Comparison of ENCODE assay signal across 19 cellular contexts in the genomic region with DNA sequence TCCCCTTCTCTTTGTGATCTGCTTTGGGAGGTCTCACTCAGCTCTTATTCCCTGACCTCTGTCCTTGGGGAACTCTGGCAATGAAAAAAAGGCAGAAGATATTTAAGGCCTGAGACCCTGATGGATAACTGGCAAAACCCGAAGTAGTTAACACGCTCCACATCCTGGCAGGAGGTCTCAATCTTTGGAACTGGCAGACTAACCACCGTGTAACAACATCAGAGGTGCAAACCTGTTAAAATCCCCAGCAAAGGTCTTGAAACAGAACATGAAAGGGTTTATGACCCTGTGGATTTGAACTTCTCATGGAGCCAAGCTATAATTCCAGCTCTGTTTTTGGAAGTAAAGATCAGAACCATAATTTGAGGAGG.
DNase-seq lines count a peak whose midpoint lies in the region; ATAC-seq and TF ChIP-seq lines count a peak whose summit lies in the region.
"Had no signal": no experiment of that assay in that cellular context is flagged by ENCODE, and none has a peak within 500 bp of the region (broad histone marks: within the 10 kb centered on the region; RNA-seq: fewer than 3 reads in every experiment).

No MANE protein-coding gene starts in this region.

- no peaks in the 10 kb centered on the region for H3K9me3 ChIP-seq in right atrium auricular region
- H3K9me3 ChIP-seq in PC-9 (ENCODE audit: insufficient read depth, low read depth) = no peaks in the 10 kb centered on the region
- no peaks in the 10 kb centered on the region for H3K9me3 ChIP-seq in upper lobe of left lung
- H3K9me3 ChIP-seq: ascending aorta, mucosa of descending colon had no signal

- ATAC-seq in Right ventricle myocardium superior (ENCODE audit: poor library complexity) (no peak), GM18867 (IDR thresholded peaks at IDR 0.05; ENCODE audit: unreplicated experiment) (no peak), upper lobe of left lung (ENCODE audit: low FRiP score in 2 of 2) (no peak)

- H3K4me3 Mint-ChIP-seq in mesothelial cell of epicardium = no peak overlapping the region
- H3K4me3 Mint-ChIP-seq: activated CD4-positive, alpha-beta memory T cell treated with anti-CD3 and anti-CD28 coated beads, Interleukin-2, amount 10 ng/mL, durations not matched to agents 7 days and 5 days; activated naive CD4-positive, alpha-beta T cell treated with anti-CD3 and anti-CD28 coated beads, Interleukin-2, amount 10 ng/mL, durations not matched to agents 7 days and 5 days; CD14-positive monocyte; stimulated activated naive CD8-positive, alpha-beta T cell treated with anti-CD3 and anti-CD28 coated beads, Interleukin-15, Interleukin-2, amounts not matched to agents 100 ng/mL and 50 ng/mL, for 24 hours had no signal

- BruUV-seq in PC-9 (replicated peaks; lab: Mats Ljungman, UMichigan) = no TSS peak

- H3K79me2 ChIP-seq in PC-9 (ENCODE audit: low read depth) = no peaks in the 10 kb centered on the region

- H4K20me1 ChIP-seq in PC-9 (ENCODE audit: insufficient read depth) = no peaks in the 10 kb centered on the region

- no peaks in the 10 kb centered on the region for H3K9me3 Mint-ChIP-seq in mesothelial cell of epicardium
- H3K9me3 Mint-ChIP-seq: activated CD4-positive, alpha-beta memory T cell treated with anti-CD3 and anti-CD28 coated beads, Interleukin-2, amount 10 ng/mL, durations not matched to agents 7 days and 5 days; activated naive CD4-positive, alpha-beta T cell treated with anti-CD3 and anti-CD28 coated beads, Interleukin-2, amount 10 ng/mL, durations not matched to agents 7 days and 5 days; CD14-positive monocyte; stimulated activated naive CD8-positive, alpha-beta T cell treated with anti-CD3 and anti-CD28 coated beads, Interleukin-15, Interleukin-2, amounts not matched to agents 100 ng/mL and 50 ng/mL, for 24 hours had no signal

- H3K27me3 Mint-ChIP-seq in mesothelial cell of epicardium (ENCODE audit: low read depth) = no peaks in the 10 kb centered on the region
- H3K27me3 Mint-ChIP-seq: activated CD4-positive, alpha-beta memory T cell treated with anti-CD3 and anti-CD28 coated beads, Interleukin-2, amount 10 ng/mL, durations not matched to agents 7 days and 5 days had no signal

- H2AFZ ChIP-seq in PC-9 = no peak overlapping the region

- no peaks in the 10 kb centered on the region for H3K9me2 ChIP-seq in PC-9 (ENCODE audit: insufficient read depth)

- H3K27ac ChIP-seq in right atrium auricular region = peak overlapping the region; percentile 26 to 50
- peak overlapping the region; percentile 51 for H3K27ac ChIP-seq in cingulate gyrus (ENCODE audit: low read depth, low read length)
- H3K27ac ChIP-seq in PC-9 = no peak overlapping the region
- no peak overlapping the region for H3K27ac ChIP-seq in upper lobe of left lung
- H3K27ac ChIP-seq: ascending aorta, coronary artery, VCaP had no signal

- H3K36me3 Mint-ChIP-seq in mesothelial cell of epicardium = no peaks in the 10 kb centered on the region
- H3K36me3 Mint-ChIP-seq: activated naive CD4-positive, alpha-beta T cell treated with anti-CD3 and anti-CD28 coated beads, Interleukin-2, amount 10 ng/mL, durations not matched to agents 7 days and 5 days; CD14-positive monocyte had no signal

- TF ChIP-seq EP300 in upper lobe of left lung (IDR thresholded peaks at IDR 0.05) = no peak

- peaks cover 37% of the 10 kb centered on the region for H3K4me1 Mint-ChIP-seq in mesothelial cell of epicardium
- H3K4me1 Mint-ChIP-seq: activated CD4-positive, alpha-beta memory T cell treated with anti-CD3 and anti-CD28 coated beads, Interleukin-2, amount 10 ng/mL, durations not matched to agents 7 days and 5 days; activated naive CD4-positive, alpha-beta T cell treated with anti-CD3 and anti-CD28 coated beads, Interleukin-2, amount 10 ng/mL, durations not matched to agents 7 days and 5 days; CD14-positive monocyte had no signal

- peaks cover 29% of the 10 kb centered on the region; the same call in 1 of the 2 replicates for H3F3A ChIP-seq in PC-9 (ENCODE audit: insufficient read depth, low read depth)

- no peak overlapping the region for H3K4me2 ChIP-seq in PC-9

- DNase-seq in right atrium auricular region (ENCODE audit: low spot score) (no peak), Right ventricle myocardium superior (no peak), mesothelial cell of epicardium (ENCODE audit: low spot score in 2 of 2, unreplicated experiment in 2 of 2) (no peak), PC-9 (no peak), midbrain (lab: John Stamatoyannopoulos, UW) (no peak), upper lobe of left lung (no peak)
- DNase-seq: activated CD4-positive, alpha-beta memory T cell treated with anti-CD3 and anti-CD28 coated beads, Interleukin-2, amount 10 ng/mL, durations not matched to agents 7 days and 5 days; activated naive CD4-positive, alpha-beta T cell treated with anti-CD3 and anti-CD28 coated beads, Interleukin-2, amount 10 ng/mL, durations not matched to agents 7 days and 5 days; GF-D8; mucosa of descending colon; NCI-H82; stimulated activated CD4-positive, alpha-beta T cell treated with anti-CD3 and anti-CD28 coated beads, Interleukin-2, amount 100 ng/mL, for 24 hours had no signal

- WGBS in upper lobe of left lung, 2 donors = 60 to 78% methylated on average over 3 of the region's 3 CpGs

- TF ChIP-seq CTCF in right atrium auricular region (IDR thresholded peaks at IDR 0.05) (no peak), mesothelial cell of epicardium (IDR thresholded peaks at IDR 0.05; ENCODE audit: unreplicated experiment) (no peak), PC-9 (conservative IDR thresholded peaks at IDR 0.05) (no peak), upper lobe of left lung (IDR thresholded peaks at IDR 0.05) (no peak)

- TF ChIP-seq POLR2A in upper lobe of left lung (IDR thresholded peaks at IDR 0.05) = no peak

- H3K27me3 ChIP-seq in right atrium auricular region (no peaks in the 10 kb centered on the region), PC-9 (ENCODE audit: insufficient read depth, low read depth) (no peaks in the 10 kb centered on the region), upper lobe of left lung (no peaks in the 10 kb centered on the region)
- H3K27me3 ChIP-seq: ascending aorta had no signal

- POLR2A ChIA-PET in PC-9 (lab: Charles Lee; ENCODE audit: unreplicated experiment) = interaction anchor here (0.8 kb wide), 1 partner anchor 12 kb away, joined by 6 read pairs; no protein-coding TSS in a partner anchor

- H3K4me3 ChIP-seq in right atrium auricular region (no peak overlapping the region), PC-9 (no peak overlapping the region), upper lobe of left lung (no peak overlapping the region)
- H3K4me3 ChIP-seq: ascending aorta, coronary artery, mucosa of descending colon had no signal

- H3K4me1 ChIP-seq in right atrium auricular region (peaks cover 0 to 25% of the 10 kb centered on the region in 2 donors), PC-9 (replicated peaks; ENCODE audit: insufficient read depth) (peaks cover 39% of the 10 kb centered on the region), upper lobe of left lung (peaks cover 7 to 13% (median 11%) of the 10 kb centered on the region in 4 donors)

- intact Hi-C loops in Right ventricle myocardium superior (cut with DNase I) = no loop called here
- intact Hi-C loops in PC-9 (cut with micrococcal nuclease; ENCODE audit: unreplicated experiment) = no loop called here

- peaks cover 4% of the 10 kb centered on the region for H3K36me3 ChIP-seq in right atrium auricular region
- H3K36me3 ChIP-seq in PC-9 (ENCODE audit: low read depth) = no peaks in the 10 kb centered on the region
- H3K36me3 ChIP-seq in upper lobe of left lung = peaks cover 0 to 4% (median 0%) of the 10 kb centered on the region in 4 donors

- peak overlapping the region; percentile 17 for H3K27ac Mint-ChIP-seq in mesothelial cell of epicardium
- H3K27ac Mint-ChIP-seq: activated CD4-positive, alpha-beta memory T cell treated with anti-CD3 and anti-CD28 coated beads, Interleukin-2, amount 10 ng/mL, durations not matched to agents 7 days and 5 days; activated naive CD4-positive, alpha-beta T cell treated with anti-CD3 and anti-CD28 coated beads, Interleukin-2, amount 10 ng/mL, durations not matched to agents 7 days and 5 days; CD14-positive monocyte; stimulated activated naive CD8-positive, alpha-beta T cell treated with anti-CD3 and anti-CD28 coated beads, Interleukin-15, Interleukin-2, amounts not matched to agents 100 ng/mL and 50 ng/mL, for 24 hours had no signal

- CTCF ChIA-PET in PC-9 (lab: Charles Lee) = no interaction called here

Comparison
In these comparisons a context has a peak if more than half of its experiments do, and no peak if none do; other contexts are left out.
1. H3K27ac ChIP-seq: peak in right atrium auricular region (2 of 2) and cingulate gyrus (single experiment); none in PC-9 (single experiment) and upper lobe of left lung (0 of 4).